Comparison of ENCODE assay signal across 18 cellular contexts in genomic region chr3:62084558-62084957, GRCh38.
DNase-seq lines count a peak whose midpoint lies in the region; ATAC-seq, FAIRE-seq and TF ChIP-seq lines count a peak whose summit lies in the region.
"Had no signal": no experiment of that assay in that cellular context is flagged by ENCODE, and none has a peak within 500 bp of the region (broad histone marks: within the 10 kb centered on the region; RNA-seq: fewer than 3 reads in every experiment).

No MANE protein-coding gene starts in this region.

- H3K36me3 ChIP-seq in left lung, result no peaks in the 10 kb centered on the region
- H3K36me3 ChIP-seq: Peyer's patch had no signal

- ATAC-seq in SK-N-SH treated with all-trans-retinoic acid at 6 μM for 48 hours (peak; percentile 93), left lung (peak; percentile 70), GM21447 (IDR thresholded peaks at IDR 0.05; ENCODE audit: unreplicated experiment) (no peak)
- ATAC-seq: left lobe of liver, T-helper 17 cell had no signal

- H3K4me1 ChIP-seq in left lung, result no peaks in the 10 kb centered on the region
- H3K4me1 ChIP-seq: Peyer's patch had no signal

- FAIRE-seq in HTR-8/SVneo (lab: Jason Lieb, UNC) (no peak), GM19239 (lab: Jason Lieb, UNC) (no peak)

- no peaks in the 10 kb centered on the region for H3K9me3 ChIP-seq in left lung
- H3K9me3 ChIP-seq: Peyer's patch had no signal

- intact Hi-C loops in left lung (cut with DNase I), result no loop called here

- no peaks in the 10 kb centered on the region for H3K27me3 ChIP-seq in left lung
- H3K27me3 ChIP-seq: Peyer's patch had no signal

- no peak overlapping the region for H3K4me3 ChIP-seq in left lung
- H3K4me3 ChIP-seq: Peyer's patch had no signal

- DNase-seq in DMS 273 treated with DMSO at 0.1 percent for 48 hours (lab: John Stamatoyannopoulos, UW) (peak; percentile 18), HT-29 (ENCODE audit: low spot score) (peak; percentile 37), left lung (no peak), HTR-8/SVneo (ENCODE audit: insufficient read length, low spot score) (no peak), GM19239 (ENCODE audit: insufficient read length, low spot score) (no peak), NCI-H345 treated with DMSO at 0.1 percent for 48 hours (lab: John Stamatoyannopoulos, UW; ENCODE audit: unreplicated experiment) (no peak)
- DNase-seq: activated CD4-positive, CD25-positive, alpha-beta regulatory T cell treated with anti-CD3 and anti-CD28 coated beads, Interleukin-2, amount 50 U/mL, for 72 hours; Karpas-422; naive B cell; NCI-H2081 treated with DMSO at 0.1 percent for 48 hours; Peyer's patch; stimulated activated CD4-positive, alpha-beta T cell treated with anti-CD3 and anti-CD28 coated beads, Interleukin-4, amount 100 ng/mL, for 1 hour; T-helper 17 cell; trophoblast cell had no signal

- no peak overlapping the region for H3K27ac ChIP-seq in left lung
- H3K27ac ChIP-seq: epithelial cell of prostate, Peyer's patch had no signal

- no peak for TF ChIP-seq CTCF in left lung (IDR thresholded peaks at IDR 0.05)

TF ChIP-seq in SK-N-SH treated with all-trans-retinoic acid at 6 μM for 48 hours, 23 proteins besides CTCF, POLR2A, EP300 and RAD21:
- peak; percentile 62; the same call in 1 of the 2 replicates for TF ChIP-seq GLIS3 (CRISPR knock-in tag; IDR thresholded peaks at IDR 0.05)
- no peak for TF ChIP-seq ESRRG (CRISPR knock-in tag; IDR thresholded peaks at IDR 0.05)
- no peak for TF ChIP-seq TOX (CRISPR knock-in tag; IDR thresholded peaks at IDR 0.05; ENCODE audit: borderline replicate concordance)
- peak; percentile 59; the same call in 1 of the 2 replicates for TF ChIP-seq PATZ1 (CRISPR knock-in tag; IDR thresholded peaks at IDR 0.05; ENCODE audit: borderline replicate concordance)
- TF ChIP-seq ISL1 (CRISPR knock-in tag; IDR thresholded peaks at IDR 0.05), result peak; percentile 91

Comparison
In these comparisons a context has a peak if more than half of its experiments do, and no peak if none do; other contexts are left out.
1. DNase-seq: peak in DMS 273 treated with DMSO at 0.1 percent for 48 hours (single experiment) and HT-29 (single experiment); none in left lung (0 of 2), HTR-8/SVneo (single experiment), GM19239 (single experiment) and NCI-H345 treated with DMSO at 0.1 percent for 48 hours (single experiment).